ENCODE assay signal across 1 cellular context in the genomic region with DNA sequence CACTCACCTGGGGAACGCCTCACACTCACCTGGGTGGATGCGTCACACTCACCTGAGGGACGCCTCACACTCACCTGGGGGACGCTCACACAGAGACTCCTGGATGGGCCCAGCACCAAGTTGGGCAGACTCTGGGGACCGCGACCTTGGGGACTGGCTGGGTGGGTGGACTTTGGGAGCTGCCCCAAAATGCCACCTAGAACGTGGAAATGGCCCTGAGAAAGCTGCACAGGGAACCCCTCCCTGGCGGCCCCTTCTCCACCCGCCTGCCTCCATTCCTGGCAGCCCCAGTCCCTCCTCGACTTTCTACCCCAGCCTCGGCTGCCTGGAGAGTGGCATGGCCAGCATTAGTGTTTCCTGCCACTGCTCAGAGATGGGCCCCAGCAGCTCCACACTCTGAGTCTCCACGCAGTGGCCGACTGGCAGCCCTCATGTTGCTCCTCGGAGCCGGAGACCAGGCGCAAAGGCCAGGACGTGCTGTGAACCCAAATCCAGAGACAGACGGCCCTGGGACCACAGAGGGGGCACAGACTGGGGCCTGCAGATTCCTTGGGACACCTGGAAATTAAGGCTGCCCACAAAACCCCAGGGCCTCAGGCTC.
TF ChIP-seq lines count a peak whose summit lies in the region.

No MANE protein-coding gene starts in this region.

TF ChIP-seq in HepG2, 621 proteins besides CTCF, POLR2A, EP300 and RAD21:
- TF ChIP-seq SATB2 (CRISPR knock-in tag; IDR thresholded peaks at IDR 0.05), result no peak
- no peak for TF ChIP-seq RCOR2 (CRISPR knock-in tag; IDR thresholded peaks at IDR 0.05)
- no peak for TF ChIP-seq CHD2 (IDR thresholded peaks at IDR 0.05; ENCODE audit: low read depth, low read length)
- TF ChIP-seq ZNF274 (CRISPR knock-in tag; IDR thresholded peaks at IDR 0.05), result no peak
- TF ChIP-seq, protein P1, sequence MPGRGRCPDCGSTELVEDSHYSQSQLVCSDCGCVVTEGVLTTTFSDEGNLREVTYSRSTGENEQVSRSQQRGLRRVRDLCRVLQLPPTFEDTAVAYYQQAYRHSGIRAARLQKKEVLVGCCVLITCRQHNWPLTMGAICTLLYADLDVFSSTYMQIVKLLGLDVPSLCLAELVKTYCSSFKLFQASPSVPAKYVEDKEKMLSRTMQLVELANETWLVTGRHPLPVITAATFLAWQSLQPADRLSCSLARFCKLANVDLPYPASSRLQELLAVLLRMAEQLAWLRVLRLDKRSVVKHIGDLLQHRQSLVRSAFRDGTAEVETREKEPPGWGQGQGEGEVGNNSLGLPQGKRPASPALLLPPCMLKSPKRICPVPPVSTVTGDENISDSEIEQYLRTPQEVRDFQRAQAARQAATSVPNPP (CRISPR knock-in tag; IDR thresholded peaks at IDR 0.05), result no peak
- no peak for TF ChIP-seq LCORL (IDR thresholded peaks at IDR 0.05)
- no peak for TF ChIP-seq LCORL (CRISPR knock-in tag; IDR thresholded peaks at IDR 0.05)
- TF ChIP-seq NCOA5 (CRISPR knock-in tag; IDR thresholded peaks at IDR 0.05), result no peak
- TF ChIP-seq, protein P2, sequence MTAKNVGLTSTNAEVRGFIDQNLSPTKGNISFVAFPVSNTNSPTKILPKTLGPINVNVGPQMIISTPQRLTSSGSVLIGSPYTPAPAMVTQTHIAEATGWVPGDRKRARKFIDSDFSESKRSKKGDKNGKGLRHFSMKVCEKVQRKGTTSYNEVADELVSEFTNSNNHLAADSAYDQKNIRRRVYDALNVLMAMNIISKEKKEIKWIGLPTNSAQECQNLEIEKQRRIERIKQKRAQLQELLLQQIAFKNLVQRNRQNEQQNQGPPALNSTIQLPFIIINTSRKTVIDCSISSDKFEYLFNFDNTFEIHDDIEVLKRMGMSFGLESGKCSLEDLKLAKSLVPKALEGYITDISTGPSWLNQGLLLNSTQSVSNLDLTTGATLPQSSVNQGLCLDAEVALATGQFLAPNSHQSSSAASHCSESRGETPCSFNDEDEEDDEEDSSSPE (CRISPR knock-in tag; IDR thresholded peaks at IDR 0.05), result no peak
- TF ChIP-seq, protein P3, sequence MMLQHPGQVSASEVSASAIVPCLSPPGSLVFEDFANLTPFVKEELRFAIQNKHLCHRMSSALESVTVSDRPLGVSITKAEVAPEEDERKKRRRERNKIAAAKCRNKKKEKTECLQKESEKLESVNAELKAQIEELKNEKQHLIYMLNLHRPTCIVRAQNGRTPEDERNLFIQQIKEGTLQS (CRISPR knock-in tag; IDR thresholded peaks at IDR 0.05), result no peak
- TF ChIP-seq, protein P4, sequence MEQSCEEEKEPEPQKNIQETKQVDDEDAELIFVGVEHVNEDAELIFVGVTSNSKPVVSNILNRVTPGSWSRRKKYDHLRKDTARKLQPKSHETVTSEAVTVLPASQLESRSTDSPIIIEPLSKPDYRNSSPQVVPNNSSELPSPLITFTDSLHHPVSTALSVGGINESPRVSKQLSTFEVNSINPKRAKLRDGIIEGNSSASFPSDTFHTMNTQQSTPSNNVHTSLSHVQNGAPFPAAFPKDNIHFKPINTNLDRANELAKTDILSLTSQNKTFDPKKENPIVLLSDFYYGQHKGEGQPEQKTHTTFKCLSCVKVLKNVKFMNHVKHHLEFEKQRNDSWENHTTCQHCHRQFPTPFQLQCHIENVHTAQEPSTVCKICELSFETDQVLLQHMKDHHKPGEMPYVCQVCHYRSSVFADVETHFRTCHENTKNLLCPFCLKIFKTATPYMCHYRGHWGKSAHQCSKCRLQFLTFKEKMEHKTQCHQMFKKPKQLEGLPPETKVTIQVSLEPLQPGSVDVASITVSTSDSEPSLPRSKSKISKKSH (CRISPR knock-in tag; IDR thresholded peaks at IDR 0.05; ENCODE audit: borderline replicate concordance), result no peak
- no peak for TF ChIP-seq ZMYM3 (CRISPR knock-in tag; IDR thresholded peaks at IDR 0.05)
- TF ChIP-seq YEATS2 (CRISPR knock-in tag; IDR thresholded peaks at IDR 0.05; ENCODE audit: borderline replicate concordance), result no peak
- TF ChIP-seq ZNF564 (CRISPR knock-in tag; IDR thresholded peaks at IDR 0.05), result no peak
- no peak for TF ChIP-seq ZNF282 (IDR thresholded peaks at IDR 0.05; ENCODE audit: partially characterized antibody)
- TF ChIP-seq HHEX (CRISPR knock-in tag; IDR thresholded peaks at IDR 0.05), result no peak
